9 cellular contexts compared by ENCODE assay signal in the genomic region with DNA sequence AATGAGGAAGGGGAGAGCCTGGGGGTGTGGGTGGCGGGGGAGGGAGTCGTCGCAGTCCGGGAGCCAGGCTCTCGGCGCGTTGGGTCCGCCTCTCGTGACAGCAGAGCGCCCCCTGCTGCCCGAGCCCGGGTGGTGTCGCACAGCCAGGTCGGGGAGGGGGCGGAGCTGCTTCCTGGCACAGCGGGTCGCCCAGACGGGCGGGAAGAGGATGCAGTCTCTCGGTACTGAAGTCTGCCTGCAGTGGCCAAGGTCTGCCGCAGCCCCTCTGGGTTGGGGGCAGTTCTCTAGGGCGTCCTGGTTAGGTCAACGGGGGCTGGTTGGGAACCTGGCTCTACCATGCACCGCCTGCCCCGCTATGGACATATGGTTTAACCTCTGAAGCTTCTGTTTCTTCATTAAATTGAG. TPM values are rescaled to one million over a fixed set of nuclear protein-coding genes. Genes with fewer than 3 reads are reported as not detected.
DNase-seq lines count a peak whose midpoint lies in the region; ATAC-seq and TF ChIP-seq lines count a peak whose summit lies in the region.
"Had no signal": no experiment of that assay in that cellular context is flagged by ENCODE, and none has a peak within 500 bp of the region (broad histone marks: within the 10 kb centered on the region; RNA-seq: fewer than 3 reads in every experiment).

No MANE protein-coding gene starts in this region.

- H3K9me3 Mint-ChIP-seq in activated naive CD8-positive, alpha-beta T cell treated with anti-CD3 and anti-CD28 coated beads for 36 hours, result no peaks in the 10 kb centered on the region

- no peaks in the 10 kb centered on the region for H3K36me3 Mint-ChIP-seq in activated naive CD8-positive, alpha-beta T cell treated with anti-CD3 and anti-CD28 coated beads for 36 hours

- peaks cover 35% of the 10 kb centered on the region for H3K4me1 ChIP-seq in left ventricle myocardium inferior

- no peak overlapping the region for H3K9ac ChIP-seq in SU-DHL-6 (ENCODE audit: low read length)

- H3F3A ChIP-seq in SU-DHL-6 (ENCODE audit: insufficient read depth), result no peaks in the 10 kb centered on the region

- H3K9me2 ChIP-seq in SU-DHL-6 (replicated peaks; ENCODE audit: insufficient read depth, low read length), result no peaks in the 10 kb centered on the region

- H3K9me3 ChIP-seq in SU-DHL-6 (ENCODE audit: insufficient read depth, low read length) (no peaks in the 10 kb centered on the region), left ventricle myocardium inferior (replicated peaks) (no peaks in the 10 kb centered on the region)

- H3K27ac ChIP-seq in SU-DHL-6 (ENCODE audit: low read depth, low read length) (no peak overlapping the region), left ventricle myocardium inferior (replicated peaks) (no peak overlapping the region)
- H3K27ac ChIP-seq: epithelial cell of prostate had no signal

- no peaks in the 10 kb centered on the region for H3K79me2 ChIP-seq in SU-DHL-6 (ENCODE audit: insufficient read depth, low read length)

- peak; percentile 90 for TF ChIP-seq CTCF in SU-DHL-6 (IDR thresholded peaks at IDR 0.05; ENCODE audit: insufficient read depth, low read length, poor library complexity, severe bottlenecking)
- peak; percentile 83 for TF ChIP-seq CTCF in left ventricle myocardium inferior (IDR thresholded peaks at IDR 0.05; ENCODE audit: borderline replicate concordance)

- intact Hi-C loops in left ventricle myocardium inferior (cut with micrococcal nuclease) (no loop called here), sciatic nerve (cut with DNase I) (no loop called here)

- H3K36me3 ChIP-seq in SU-DHL-6 (ENCODE audit: low read length) (no peaks in the 10 kb centered on the region), left ventricle myocardium inferior (no peaks in the 10 kb centered on the region)

- in situ Hi-C loops in G401 (cut with HindIII; ENCODE audit: low sequenced_read_pairs), result no loop called here

- no peak overlapping the region for H3K27ac Mint-ChIP-seq in activated naive CD8-positive, alpha-beta T cell treated with anti-CD3 and anti-CD28 coated beads for 36 hours

- no peak overlapping the region for H2AFZ ChIP-seq in SU-DHL-6 (ENCODE audit: low read depth, low read length, severe bottlenecking)

- ATAC-seq in sciatic nerve, result peak; percentile 70
- no peak for ATAC-seq in GM19351 (IDR thresholded peaks at IDR 0.05; ENCODE audit: unreplicated experiment)

- H3K4me1 Mint-ChIP-seq in activated naive CD8-positive, alpha-beta T cell treated with anti-CD3 and anti-CD28 coated beads for 36 hours, result no peaks in the 10 kb centered on the region

- peak; percentile 49 for DNase-seq in G401 (ENCODE audit: low spot score)
- peak; percentile 76 for DNase-seq in NCI-H1048 (lab: John Stamatoyannopoulos, UW)
- peak; percentile 85 for DNase-seq in activated naive CD8-positive, alpha-beta T cell treated with anti-CD3 and anti-CD28 coated beads for 36 hours
- peak; percentile 70 for DNase-seq in left ventricle myocardium inferior
- peak; percentile 73 for DNase-seq in sciatic nerve (ENCODE audit: low spot score)
- DNase-seq in NCI-H1436 (lab: John Stamatoyannopoulos, UW), result no peak

- H4K20me1 ChIP-seq in SU-DHL-6 (ENCODE audit: low read depth, low read length), result no peaks in the 10 kb centered on the region

- H3K27me3 ChIP-seq in SU-DHL-6 (ENCODE audit: low read length), result no peaks in the 10 kb centered on the region
- H3K27me3 ChIP-seq in left ventricle myocardium inferior (ENCODE audit: low read depth), result no peaks in the 10 kb centered on the region

- no peak overlapping the region for H3K4me3 Mint-ChIP-seq in activated naive CD8-positive, alpha-beta T cell treated with anti-CD3 and anti-CD28 coated beads for 36 hours

- H3K4me3 ChIP-seq in SU-DHL-6 (ENCODE audit: insufficient read depth, low read length, poor library complexity, severe bottlenecking), result no peak overlapping the region
- peak overlapping the region; percentile 45 for H3K4me3 ChIP-seq in left ventricle myocardium inferior

- H3K27me3 Mint-ChIP-seq in activated naive CD8-positive, alpha-beta T cell treated with anti-CD3 and anti-CD28 coated beads for 36 hours, result peaks cover 5% of the 10 kb centered on the region

- H3K4me2 ChIP-seq in SU-DHL-6 (ENCODE audit: low read depth, low read length, poor library complexity, severe bottlenecking), result no peak overlapping the region

RNA-seq across cellular contexts. Expression of a gene that starts 38.2 kb away (rescaled TPM):
- not detected in 2 replicates for total RNA-seq in G401 (2014; rRNA removed; shearing (Covaris generic))
- not detected for total RNA-seq in activated naive CD8-positive, alpha-beta T cell treated with anti-CD3 and anti-CD28 coated beads for 36 hours
- total RNA-seq in left ventricle myocardium inferior, result not detected
- not detected for total RNA-seq in sciatic nerve
